In genomic region chr19:13116282-13117175, GRCh38 we compare ENCODE assay signal across 8 cellular contexts. TPM values are rescaled to one million over a fixed set of nuclear protein-coding genes. Genes with fewer than 3 reads are reported as not detected.
A peak's percentile ranks its signal among the peaks of the same experiment; 100 is the strongest.
DNase-seq lines count a peak whose midpoint lies in the region; ATAC-seq, FAIRE-seq and TF ChIP-seq lines count a peak whose summit lies in the region.

Gene TRMT1 (minus strand): TSS chr19:13116740. CDS start chr19:13116399, 341 bp downstream.

- peaks cover 8% of the 10 kb centered on the region for H3K36me3 Mint-ChIP-seq in activated CD4-positive, alpha-beta T cell treated with anti-CD3 and anti-CD28 coated beads, Interleukin-2, amount 10 ng/mL, durations not matched to agents 7 days and 5 days (ENCODE audit: low read depth)
- peaks cover 60% of the 10 kb centered on the region for H3K36me3 Mint-ChIP-seq in dendritic cell treated with granulocyte-macrophage colony-stimulating factor and Interleukin-4, amounts not matched to agents 40 ng/mL and 50 ng/mL, for 4 days (ENCODE audit: low read depth)

- H3K27ac Mint-ChIP-seq in activated CD4-positive, alpha-beta T cell treated with anti-CD3 and anti-CD28 coated beads, Interleukin-2, amount 10 ng/mL, durations not matched to agents 7 days and 5 days, result peak within 1 kb of the TSS; percentile 95
- peak within 1 kb of the TSS; percentile 83 for H3K27ac Mint-ChIP-seq in dendritic cell treated with granulocyte-macrophage colony-stimulating factor and Interleukin-4, amounts not matched to agents 40 ng/mL and 50 ng/mL, for 4 days

- peak; percentile 83 for FAIRE-seq in HepG2 (lab: Jason Lieb, UNC)

- TSS peak; percentile 85 for BruUV-seq in HepG2 (replicated peaks; lab: Mats Ljungman, UMichigan)

- peak; percentile 57 to 75; a peak in 3 of 4 replicates for TF ChIP-seq POLR2A in HepG2 (IDR thresholded peaks at IDR 0.05; ENCODE audit: insufficient read depth in 1 of 2, low read depth in 2 of 2, low read length in 2 of 2)

- CTCF ChIA-PET in activated CD4-positive, alpha-beta T cell treated with anti-CD3 and anti-CD28 coated beads, Interleukin-2, amount 10 ng/mL, durations not matched to agents 7 days and 5 days (lab: Charles Lee), result interaction anchor here (0.7 to 3.2 kb wide), 3 partner anchors 12 to 29 kb away, joined by 3 to 22 read pairs (median 10); no protein-coding TSS in a partner anchor
- CTCF ChIA-PET in HepG2 (lab: Yijun Ruan, JAX; ENCODE audit: low intra/inter-chr PET ratio, low total read pairs), result no interaction called here

- under 1% methylated on average over 13 of the region's 51 CpGs for WGBS in HepG2 (ENCODE audit: low lambda C conversion rate)

- POLR2A ChIA-PET in activated CD4-positive, alpha-beta T cell treated with anti-CD3 and anti-CD28 coated beads, Interleukin-2, amount 10 ng/mL, durations not matched to agents 7 days and 5 days (lab: Charles Lee), result no interaction called here
- POLR2A ChIA-PET in HepG2 (lab: Yijun Ruan, JAX), result interaction anchor here (1.9 to 2.7 kb wide), 2 partner anchors 12 to 47 kb away, joined by 9 to 17 read pairs; no protein-coding TSS in a partner anchor

- H3K9ac ChIP-seq in HepG2 (ENCODE audit: insufficient read depth, low read depth, low read length), result peak within 1 kb of the TSS; percentile 89

- ATAC-seq in GM18498 (IDR thresholded peaks at IDR 0.05; ENCODE audit: unreplicated experiment), result peak; percentile 54
- ATAC-seq in HG03442 (IDR thresholded peaks at IDR 0.05; ENCODE audit: unreplicated experiment), result peak; percentile 48
- ATAC-seq in HepG2, result peak; percentile 64
- no peak for ATAC-seq in GM21390 (IDR thresholded peaks at IDR 0.05; ENCODE audit: unreplicated experiment)

- peak within 1 kb of the TSS; percentile 85 for H2AFZ ChIP-seq in HepG2 (ENCODE audit: low read length)

- TF ChIP-seq RAD21 in HepG2 (CRISPR knock-in tag; IDR thresholded peaks at IDR 0.05), result no peak

- peak within 1 kb of the TSS; percentile 94 to 96 (median 95) for H3K4me3 ChIP-seq in HepG2 (replicated peaks in 1 of 3; ENCODE audit: insufficient read depth in 1 of 3, low read depth in 2 of 3, low read length in 3 of 3)

- H3K79me2 ChIP-seq in HepG2 (ENCODE audit: insufficient read depth, low read length), result peaks cover 48% of the 10 kb centered on the region

- in situ Hi-C loops in HepG2 (cut with HindIII; ENCODE audit: extremely low pct_ligation_motif_present, low pct_unique_long_range_greater_than_20kb), result loop anchor here (5.0 kb wide), 1 partner anchor 36 kb away; the partner anchor contains the start of genes IER2 and STX10

- H3K4me1 Mint-ChIP-seq in activated CD4-positive, alpha-beta T cell treated with anti-CD3 and anti-CD28 coated beads, Interleukin-2, amount 10 ng/mL, durations not matched to agents 7 days and 5 days, result peaks cover 42% of the 10 kb centered on the region
- H3K4me1 Mint-ChIP-seq in dendritic cell treated with granulocyte-macrophage colony-stimulating factor and Interleukin-4, amounts not matched to agents 40 ng/mL and 50 ng/mL, for 4 days (ENCODE audit: low read depth), result peaks cover 55% of the 10 kb centered on the region

- peak within 1 kb of the TSS; percentile 83 for H3K27ac ChIP-seq in HepG2 (ENCODE audit: extremely low read length, insufficient read depth, low read length)

- TF ChIP-seq EP300 in HepG2 (IDR thresholded peaks at IDR 0.05; ENCODE audit: low read depth in 2 of 2, low read length in 2 of 2) (no peak), HepG2 (CRISPR knock-in tag; IDR thresholded peaks at IDR 0.05; ENCODE audit: borderline replicate concordance) (no peak; the same call in 1 of the 2 replicates)

- no peaks in the 10 kb centered on the region for H3K27me3 Mint-ChIP-seq in activated CD4-positive, alpha-beta T cell treated with anti-CD3 and anti-CD28 coated beads, Interleukin-2, amount 10 ng/mL, durations not matched to agents 7 days and 5 days
- H3K27me3 Mint-ChIP-seq in dendritic cell treated with granulocyte-macrophage colony-stimulating factor and Interleukin-4, amounts not matched to agents 40 ng/mL and 50 ng/mL, for 4 days, result no peaks in the 10 kb centered on the region

- peaks cover 35% of the 10 kb centered on the region for H3K4me1 ChIP-seq in HepG2 (ENCODE audit: insufficient read depth, low read length)

- H3K36me3 ChIP-seq in HepG2 (replicated peaks in 1 of 2; ENCODE audit: control insufficient read depth in 1 of 2, insufficient read depth in 2 of 2, low read length in 2 of 2), result peaks cover 4 to 24% of the 10 kb centered on the region in 2 experiments; a peak in 3 of 5 replicates

- H4K20me1 ChIP-seq in HepG2 (ENCODE audit: insufficient read depth, low read length), result peaks cover 19% of the 10 kb centered on the region

- H3K4me3 Mint-ChIP-seq in activated CD4-positive, alpha-beta T cell treated with anti-CD3 and anti-CD28 coated beads, Interleukin-2, amount 10 ng/mL, durations not matched to agents 7 days and 5 days, result peak within 1 kb of the TSS; percentile 93
- H3K4me3 Mint-ChIP-seq in dendritic cell treated with granulocyte-macrophage colony-stimulating factor and Interleukin-4, amounts not matched to agents 40 ng/mL and 50 ng/mL, for 4 days, result peak within 1 kb of the TSS; percentile 89

- H3K4me2 ChIP-seq in HepG2 (ENCODE audit: low read depth, low read length), result peak within 1 kb of the TSS; percentile 95

- no peaks in the 10 kb centered on the region for H3K9me3 ChIP-seq in HepG2 (ENCODE audit: low read length)

- H3K27me3 ChIP-seq in HepG2 (ENCODE audit: control insufficient read depth in 1 of 2, insufficient read depth in 2 of 2, low read length in 2 of 2), result no peaks in the 10 kb centered on the region; a peak in 1 of 5 replicates

- TF ChIP-seq CTCF in HepG2 (CRISPR knock-in tag; IDR thresholded peaks at IDR 0.05), result no peak

- DNase-seq in NCI-H526 treated with DMSO at 0.1 percent for 48 hours (lab: John Stamatoyannopoulos, UW), result peak; percentile 54
- DNase-seq in activated CD4-positive, alpha-beta T cell treated with anti-CD3 and anti-CD28 coated beads, Interleukin-2, amount 10 ng/mL, durations not matched to agents 7 days and 5 days, result peak; percentile 93
- DNase-seq in HepG2 (ENCODE audit: low spot score), result peak; percentile 90
- DNase-seq in stimulated activated CD4-positive, alpha-beta T cell treated with anti-CD3 and anti-CD28 coated beads, Interleukin-2, amount 100 ng/mL, for 4 hours (ENCODE audit: low read depth), result peak; percentile 91

- no peaks in the 10 kb centered on the region for H3K9me3 Mint-ChIP-seq in activated CD4-positive, alpha-beta T cell treated with anti-CD3 and anti-CD28 coated beads, Interleukin-2, amount 10 ng/mL, durations not matched to agents 7 days and 5 days
- H3K9me3 Mint-ChIP-seq in dendritic cell treated with granulocyte-macrophage colony-stimulating factor and Interleukin-4, amounts not matched to agents 40 ng/mL and 50 ng/mL, for 4 days, result no peaks in the 10 kb centered on the region

- intact Hi-C loops in dendritic cell treated with granulocyte-macrophage colony-stimulating factor and Interleukin-4, amounts not matched to agents 40 ng/mL and 50 ng/mL, for 4 days (cut with micrococcal nuclease), result loop anchor here (1.0 to 2.0 kb wide), 2 partner anchors 12 to 34 kb away; partner anchors contain the start of genes IER2 and STX10
- intact Hi-C loops in HepG2 (cut with micrococcal nuclease; ENCODE audit: unreplicated experiment), result loop anchor here (5.0 kb wide), 1 partner anchor 36 kb away; the partner anchor contains the start of genes IER2 and STX10

TF ChIP-seq in HepG2, 621 proteins besides CTCF, POLR2A, EP300 and RAD21 (continues in another document):
- TF ChIP-seq RXRA (CRISPR knock-in tag; IDR thresholded peaks at IDR 0.05), result peak; percentile 21; the same call in 1 of the 2 replicates

RNA-seq across cellular contexts. Expression of gene TRMT1, which starts in this region (rescaled TPM):
- total RNA-seq in activated CD4-positive, alpha-beta T cell treated with anti-CD3 and anti-CD28 coated beads, Interleukin-2, amount 10 ng/mL, durations not matched to agents 7 days and 5 days, result 10 to 100 TPM; 44.7 to 58.3 TPM
- 27.9 and 44.1 TPM in 2 replicates for total RNA-seq in HepG2 (2016; rRNA removed; fragmentation: Illumina TruSeq; extraction: Trizol)
- 9.6 and 11.8 TPM in 2 replicates for total RNA-seq in HepG2 (2016; cell fraction: cytosol; rRNA removed; fragmentation: Illumina TruSeq; extraction: Trizol; ENCODE audit: low read depth)
- total RNA-seq in HepG2 (2016; cell fraction: insoluble cytoplasmic fraction; rRNA removed; fragmentation: Illumina TruSeq; extraction: Trizol), result 23.9 and 45.4 TPM in 2 replicates
- total RNA-seq in HepG2 (2016; cell fraction: membrane; rRNA removed; fragmentation: Illumina TruSeq; extraction: Trizol), result 14.3 and 15.5 TPM in 2 replicates
- 55.3 and 60.2 TPM in 2 replicates for total RNA-seq in HepG2 (2016; cell fraction: nucleus; rRNA removed; fragmentation: Illumina TruSeq; extraction: Trizol)
- polyA plus RNA-seq in HepG2 (2011; rRNA removed), result 35.5 and 42.9 TPM in 2 replicates
- polyA plus RNA-seq in HepG2 (2011; cell fraction: cytosol; rRNA removed), result 16.0 and 24.0 TPM in 2 replicates
- polyA plus RNA-seq in HepG2 (2011; cell fraction: nucleus; rRNA removed), result 421 and 529 TPM in 2 replicates
- 22.9 and 29.0 TPM in 2 replicates for polyA plus RNA-seq in HepG2 (2012)
- 9.7 and 9.9 TPM in 2 replicates for polyA plus RNA-seq in HepG2 (2016; cell fraction: cytosol; fragmentation: Illumina TruSeq; extraction: Trizol; ENCODE audit: low read depth)
- 24.6 and 27.1 TPM in 2 replicates for polyA plus RNA-seq in HepG2 (2016; cell fraction: insoluble cytoplasmic fraction; fragmentation: Illumina TruSeq; extraction: Trizol; ENCODE audit: low read depth)
- polyA plus RNA-seq in HepG2 (2016; cell fraction: membrane; fragmentation: Illumina TruSeq; extraction: Trizol; ENCODE audit: low read depth), result 10.7 and 11.5 TPM in 2 replicates
- polyA plus RNA-seq in HepG2 (2016; cell fraction: nucleus; fragmentation: Illumina TruSeq; extraction: Trizol; ENCODE audit: insufficient read depth, low read depth), result 144 and 171 TPM in 2 replicates
- 61.2 and 61.3 TPM in 2 replicates for polyA minus RNA-seq in HepG2 (2011; rRNA and poly(A)+ RNA removed; ENCODE audit: low replicate concordance)
- polyA minus RNA-seq in HepG2 (2011; cell fraction: cytosol; rRNA and poly(A)+ RNA removed), result 12.5 and 24.5 TPM in 2 replicates
- 44.6 and 48.9 TPM in 2 replicates for polyA minus RNA-seq in HepG2 (2011; cell fraction: nucleus; rRNA and poly(A)+ RNA removed)
